In the genomic region with DNA sequence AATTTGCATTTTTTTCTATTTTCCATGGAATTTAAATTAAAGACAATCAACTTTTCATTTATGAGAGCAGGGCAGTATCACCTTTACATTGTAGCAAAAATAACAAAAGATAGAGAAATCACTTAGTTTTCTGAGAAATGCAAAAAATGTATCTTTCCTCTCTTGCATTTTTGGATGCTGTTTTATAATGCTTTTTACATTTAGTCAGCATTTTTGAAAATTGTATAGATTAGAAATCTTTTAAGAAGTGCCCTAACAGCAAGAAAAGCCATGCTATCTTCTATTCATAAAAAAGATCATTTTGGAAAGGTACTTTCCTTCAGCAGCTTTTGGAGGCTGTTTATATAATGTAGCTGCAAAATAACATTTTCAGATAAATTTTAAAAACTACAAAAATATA, we compare ENCODE assay signal across 5 cellular contexts.
"Had no signal": no experiment of that assay in that cellular context is flagged by ENCODE, and none has a peak within 500 bp of the region (broad histone marks: within the 10 kb centered on the region; RNA-seq: fewer than 3 reads in every experiment).

No MANE protein-coding gene starts in this region.

- H3K9ac ChIP-seq: KMS-11 had no signal

- DNase-seq: KBM-7, KG1 had no signal

- H3K27ac ChIP-seq: HL-60, KMS-11 had no signal

- FAIRE-seq: HTR-8/SVneo had no signal

- H3K4me2 ChIP-seq: KMS-11 had no signal
